In the genomic region with DNA sequence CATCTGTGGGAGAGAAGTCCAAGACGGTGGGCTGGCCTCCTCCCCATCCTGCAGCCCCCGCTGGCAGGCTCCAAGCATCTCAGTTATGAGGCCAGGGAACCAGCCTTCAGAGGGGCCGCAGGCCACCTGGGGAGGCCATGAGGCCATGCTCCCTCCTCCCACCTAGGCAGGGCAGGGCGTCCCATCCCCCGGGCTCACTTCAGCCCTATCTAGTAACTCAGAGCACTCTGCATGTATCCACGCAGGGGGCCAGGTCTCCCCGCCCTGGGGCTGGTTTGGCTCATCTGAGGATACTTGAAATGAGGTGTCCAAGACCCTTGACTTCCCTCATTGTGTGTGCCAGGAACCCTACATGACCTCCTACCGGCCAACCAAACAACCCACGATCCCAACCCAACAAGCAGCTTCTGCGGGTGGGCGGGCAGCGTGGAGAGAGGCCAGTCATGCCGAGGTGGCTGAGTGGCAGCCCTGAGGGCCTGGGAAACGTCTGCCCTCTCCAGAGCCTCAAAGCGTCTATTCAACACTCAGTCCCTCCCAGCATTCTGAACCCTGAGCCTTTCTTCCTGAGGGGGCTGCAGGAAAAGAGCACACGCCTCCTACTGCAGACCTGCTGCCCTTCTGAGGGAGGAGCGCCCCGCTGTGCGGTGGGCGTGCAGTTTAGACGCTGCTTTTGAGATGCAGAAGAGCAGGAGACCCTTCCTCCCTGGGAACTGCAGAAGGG, we compare ENCODE assay signal across 13 cellular contexts. TPM values are rescaled to one million over a fixed set of nuclear protein-coding genes. Genes with fewer than 3 reads are reported as not detected.
DNase-seq lines count a peak whose midpoint lies in the region; ATAC-seq and TF ChIP-seq lines count a peak whose summit lies in the region.
"Had no signal": no experiment of that assay in that cellular context is flagged by ENCODE, and none has a peak within 500 bp of the region (broad histone marks: within the 10 kb centered on the region; RNA-seq: fewer than 3 reads in every experiment).

No MANE protein-coding gene starts in this region.

- no peak overlapping the region for H2AFZ ChIP-seq in GM23248

- H3K9me2 ChIP-seq in GM23248 (ENCODE audit: insufficient read depth) = no peaks in the 10 kb centered on the region

- H3K79me2 ChIP-seq in GM23248 (ENCODE audit: insufficient read depth) = no peaks in the 10 kb centered on the region

- H3K36me3 Mint-ChIP-seq in activated T-helper 1 cell treated with anti-CD3 and anti-CD28 coated beads, Interleukin-12 subunit alpha, Interleukin-12 subunit beta, Interleukin-2, Interleukin-4 antibody, amounts not matched to agents 30 ng/mL and 10 ng/mL and 1 ng/mL, durations not matched to agents 14 hours and 24 hours and 36 hours (ENCODE audit: low read depth) = no peaks in the 10 kb centered on the region
- no peaks in the 10 kb centered on the region for H3K36me3 Mint-ChIP-seq in activated CD8-positive, alpha-beta memory T cell treated with anti-CD3 and anti-CD28 coated beads, Interleukin-2, amount 10 ng/mL, durations not matched to agents 7 days and 5 days

- in situ Hi-C loops in GM23248 (cut with MboI) = no loop called here

- no peaks in the 10 kb centered on the region for H4K20me1 ChIP-seq in GM23248 (ENCODE audit: insufficient read depth)

- 74 to 75% methylated on average over 21 of the region's 21 CpGs for WGBS in GM23248 (ENCODE audit: low coverage in 1 of 2, low lambda C conversion rate in 2 of 2, missing lambda C conversion rate in 2 of 2), 2 experiments

- DNase-seq in GM23248 (peak; percentile 80), RWPE2 (ENCODE audit: low spot score) (peak; percentile 69), fibroblast of peridontal ligament (ENCODE audit: extremely low read depth) (peak; percentile 4), renal cortical epithelial cell (ENCODE audit: low read depth) (peak; percentile 34), SKM-1 (lab: John Stamatoyannopoulos, UW; ENCODE audit: unreplicated experiment) (no peak), DMS79 (lab: John Stamatoyannopoulos, UW) (no peak)
- DNase-seq in activated T-helper 1 cell treated with anti-CD3 and anti-CD28 coated beads, Interleukin-12 subunit alpha, Interleukin-12 subunit beta, Interleukin-2, Interleukin-4 antibody, amounts not matched to agents 30 ng/mL and 10 ng/mL and 1 ng/mL, durations not matched to agents 14 hours and 24 hours and 36 hours (ENCODE audit: low spot score) = no peak
- no peak for DNase-seq in activated CD8-positive, alpha-beta memory T cell treated with anti-CD3 and anti-CD28 coated beads, Interleukin-2, amount 10 ng/mL, durations not matched to agents 7 days and 5 days
- DNase-seq: activated CD8-positive, alpha-beta memory T cell treated with anti-CD3 and anti-CD28 coated beads for 24 hours had no signal

- H3K4me1 ChIP-seq in GM23248 (ENCODE audit: insufficient read depth) (peaks cover 33% of the 10 kb centered on the region), RWPE2 (ENCODE audit: insufficient read depth, poor library complexity, severe bottlenecking) (peaks cover 3% of the 10 kb centered on the region)
- H3K4me1 ChIP-seq: prostate gland had no signal

- no peak overlapping the region for H3K4me3 Mint-ChIP-seq in activated T-helper 1 cell treated with anti-CD3 and anti-CD28 coated beads, Interleukin-12 subunit alpha, Interleukin-12 subunit beta, Interleukin-2, Interleukin-4 antibody, amounts not matched to agents 30 ng/mL and 10 ng/mL and 1 ng/mL, durations not matched to agents 14 hours and 24 hours and 36 hours
- H3K4me3 Mint-ChIP-seq in activated CD8-positive, alpha-beta memory T cell treated with anti-CD3 and anti-CD28 coated beads, Interleukin-2, amount 10 ng/mL, durations not matched to agents 7 days and 5 days = no peak overlapping the region

- peak overlapping the region; percentile 96 for H3K27ac ChIP-seq in GM23248
- no peak overlapping the region for H3K27ac ChIP-seq in RWPE2 (ENCODE audit: poor library complexity, severe bottlenecking)
- H3K27ac ChIP-seq: C4-2B, KMS-11, prostate gland had no signal

- intact Hi-C loops in activated T-helper 1 cell treated with anti-CD3 and anti-CD28 coated beads, Interleukin-12 subunit alpha, Interleukin-12 subunit beta, Interleukin-2, Interleukin-4 antibody, amounts not matched to agents 30 ng/mL and 10 ng/mL and 1 ng/mL, durations not matched to agents 14 hours and 24 hours and 36 hours (cut with micrococcal nuclease) = no loop called here

- H3K36me3 ChIP-seq in GM23248 (ENCODE audit: low read depth) (peaks cover 23% of the 10 kb centered on the region), RWPE2 (ENCODE audit: low read depth) (peaks cover 95% of the 10 kb centered on the region)
- H3K36me3 ChIP-seq: prostate gland had no signal

- H3K4me1 Mint-ChIP-seq in activated T-helper 1 cell treated with anti-CD3 and anti-CD28 coated beads, Interleukin-12 subunit alpha, Interleukin-12 subunit beta, Interleukin-2, Interleukin-4 antibody, amounts not matched to agents 30 ng/mL and 10 ng/mL and 1 ng/mL, durations not matched to agents 14 hours and 24 hours and 36 hours (ENCODE audit: low read depth) = no peaks in the 10 kb centered on the region
- H3K4me1 Mint-ChIP-seq in activated CD8-positive, alpha-beta memory T cell treated with anti-CD3 and anti-CD28 coated beads, Interleukin-2, amount 10 ng/mL, durations not matched to agents 7 days and 5 days = peaks cover 11% of the 10 kb centered on the region

- peaks cover 18% of the 10 kb centered on the region for H3K27me3 Mint-ChIP-seq in activated T-helper 1 cell treated with anti-CD3 and anti-CD28 coated beads, Interleukin-12 subunit alpha, Interleukin-12 subunit beta, Interleukin-2, Interleukin-4 antibody, amounts not matched to agents 30 ng/mL and 10 ng/mL and 1 ng/mL, durations not matched to agents 14 hours and 24 hours and 36 hours (ENCODE audit: insufficient read depth)
- peaks cover 32% of the 10 kb centered on the region for H3K27me3 Mint-ChIP-seq in activated CD8-positive, alpha-beta memory T cell treated with anti-CD3 and anti-CD28 coated beads, Interleukin-2, amount 10 ng/mL, durations not matched to agents 7 days and 5 days

- peak overlapping the region; percentile 84 for H3K9ac ChIP-seq in GM23248
- H3K9ac ChIP-seq: KMS-11 had no signal

- no peak for TF ChIP-seq CTCF in RWPE2 (IDR thresholded peaks at IDR 0.05; ENCODE audit: poor library complexity, severe bottlenecking)

- no peaks in the 10 kb centered on the region for H3K9me3 ChIP-seq in GM23248 (ENCODE audit: low read depth)
- H3K9me3 ChIP-seq in RWPE2 (ENCODE audit: severe bottlenecking) = no peaks in the 10 kb centered on the region
- H3K9me3 ChIP-seq: mucosa of descending colon, prostate gland had no signal

- CTCF ChIA-PET in activated CD8-positive, alpha-beta memory T cell treated with anti-CD3 and anti-CD28 coated beads, Interleukin-2, amount 10 ng/mL, durations not matched to agents 7 days and 5 days (lab: Charles Lee) = no interaction called here

- peaks cover 36% of the 10 kb centered on the region for H3F3A ChIP-seq in GM23248 (ENCODE audit: insufficient read depth)

- 0 out of 2 replicates have a peak overlapping the region, but pooled peaks have one; percentile 12 for H3K4me3 ChIP-seq in GM23248
- H3K4me3 ChIP-seq in RWPE2 (ENCODE audit: severe bottlenecking) = no peak overlapping the region
- H3K4me3 ChIP-seq: mucosa of descending colon, prostate gland had no signal

- ATAC-seq in RWPE2 (ENCODE audit: low read depth) = no peak
- ATAC-seq in activated CD8-positive, alpha-beta memory T cell treated with anti-CD3 and anti-CD28 coated beads, Interleukin-2, amount 10 ng/mL, durations not matched to agents 7 days and 5 days = no peak
- ATAC-seq: mucosa of descending colon had no signal

- H3K27me3 ChIP-seq in GM23248 (replicated peaks; ENCODE audit: insufficient read depth) (no peaks in the 10 kb centered on the region), RWPE2 (ENCODE audit: insufficient read depth, poor library complexity, severe bottlenecking) (no peaks in the 10 kb centered on the region)

- no peaks in the 10 kb centered on the region for H3K9me3 Mint-ChIP-seq in activated T-helper 1 cell treated with anti-CD3 and anti-CD28 coated beads, Interleukin-12 subunit alpha, Interleukin-12 subunit beta, Interleukin-2, Interleukin-4 antibody, amounts not matched to agents 30 ng/mL and 10 ng/mL and 1 ng/mL, durations not matched to agents 14 hours and 24 hours and 36 hours
- no peaks in the 10 kb centered on the region for H3K9me3 Mint-ChIP-seq in activated CD8-positive, alpha-beta memory T cell treated with anti-CD3 and anti-CD28 coated beads, Interleukin-2, amount 10 ng/mL, durations not matched to agents 7 days and 5 days (ENCODE audit: low read depth)

- peak overlapping the region; percentile 64 for H3K4me2 ChIP-seq in GM23248 (ENCODE audit: unreplicated experiment)
- H3K4me2 ChIP-seq: KMS-11 had no signal

- H3K27ac Mint-ChIP-seq in activated T-helper 1 cell treated with anti-CD3 and anti-CD28 coated beads, Interleukin-12 subunit alpha, Interleukin-12 subunit beta, Interleukin-2, Interleukin-4 antibody, amounts not matched to agents 30 ng/mL and 10 ng/mL and 1 ng/mL, durations not matched to agents 14 hours and 24 hours and 36 hours = no peak overlapping the region
- no peak overlapping the region for H3K27ac Mint-ChIP-seq in activated CD8-positive, alpha-beta memory T cell treated with anti-CD3 and anti-CD28 coated beads, Interleukin-2, amount 10 ng/mL, durations not matched to agents 7 days and 5 days

RNA-seq across cellular contexts. Expression of gene ISCA2, which starts 16.8 kb away (rescaled TPM):
- total RNA-seq in GM23248 (2014; rRNA removed; shearing (Covaris generic)) = 12.3 and 22.9 TPM in 2 replicates
- 58.7 and 60.0 TPM in 2 replicates for polyA plus RNA-seq in GM23248 (2016; fragmentation: Nextera tagmentation; extraction: Ambion mirVana)
- total RNA-seq in renal cortical epithelial cell = 14.9 and 15.5 TPM in 2 replicates
- total RNA-seq in activated T-helper 1 cell treated with anti-CD3 and anti-CD28 coated beads, Interleukin-12 subunit alpha, Interleukin-12 subunit beta, Interleukin-2, Interleukin-4 antibody, amounts not matched to agents 30 ng/mL and 10 ng/mL and 1 ng/mL, durations not matched to agents 14 hours and 24 hours and 36 hours = 18.8 and 20.2 TPM in 2 replicates
- 10 to 100 TPM; 20.9 to 25.6 TPM for total RNA-seq in activated CD8-positive, alpha-beta memory T cell treated with anti-CD3 and anti-CD28 coated beads, Interleukin-2, amount 10 ng/mL, durations not matched to agents 7 days and 5 days

RNA-seq across cellular contexts. Expression of gene NPC2, which starts 17.3 kb away (rescaled TPM):
- 105 and 156 TPM in 2 replicates for total RNA-seq in GM23248 (2014; rRNA removed; shearing (Covaris generic))
- 95.2 and 103 TPM in 2 replicates for polyA plus RNA-seq in GM23248 (2016; fragmentation: Nextera tagmentation; extraction: Ambion mirVana)
- 209 and 247 TPM in 2 replicates for total RNA-seq in renal cortical epithelial cell
- 8.2 and 8.6 TPM in 2 replicates for total RNA-seq in activated T-helper 1 cell treated with anti-CD3 and anti-CD28 coated beads, Interleukin-12 subunit alpha, Interleukin-12 subunit beta, Interleukin-2, Interleukin-4 antibody, amounts not matched to agents 30 ng/mL and 10 ng/mL and 1 ng/mL, durations not matched to agents 14 hours and 24 hours and 36 hours
- total RNA-seq in activated CD8-positive, alpha-beta memory T cell treated with anti-CD3 and anti-CD28 coated beads, Interleukin-2, amount 10 ng/mL, durations not matched to agents 7 days and 5 days = 10 to 100 TPM; 25.0 to 35.6 TPM

Comparison
In these comparisons a context has a peak if more than half of its experiments do, and no peak if none do; other contexts are left out.
1. DNase-seq: peak in GM23248 (single experiment), RWPE2 (single experiment), fibroblast of peridontal ligament (single experiment) and renal cortical epithelial cell (single experiment); none in activated T-helper 1 cell treated with anti-CD3 and anti-CD28 coated beads, Interleukin-12 subunit alpha, Interleukin-12 subunit beta, Interleukin-2, Interleukin-4 antibody, amounts not matched to agents 30 ng/mL and 10 ng/mL and 1 ng/mL, durations not matched to agents 14 hours and 24 hours and 36 hours (single experiment), activated CD8-positive, alpha-beta memory T cell treated with anti-CD3 and anti-CD28 coated beads, Interleukin-2, amount 10 ng/mL, durations not matched to agents 7 days and 5 days (single experiment), SKM-1 (single experiment) and DMS79 (single experiment).